In genomic region chr14:23631702-23632460, GRCh38 we compare ENCODE assay signal across 1 cellular context.
TF ChIP-seq lines count a peak whose summit lies in the region.

No MANE protein-coding gene starts in this region.

TF ChIP-seq in HepG2, 621 proteins besides CTCF, POLR2A, EP300 and RAD21 (continued from another document and continues in another):
- TF ChIP-seq BATF2 (CRISPR knock-in tag; IDR thresholded peaks at IDR 0.05): no peak
- no peak for TF ChIP-seq PREB (CRISPR knock-in tag; IDR thresholded peaks at IDR 0.05)
- TF ChIP-seq SETDB1 (CRISPR knock-in tag; IDR thresholded peaks at IDR 0.05; ENCODE audit: borderline replicate concordance): no peak
- TF ChIP-seq SRF (IDR thresholded peaks at IDR 0.05; ENCODE audit: low read depth, low read length): no peak
- TF ChIP-seq RNF219 (CRISPR knock-in tag; IDR thresholded peaks at IDR 0.05): no peak
- no peak for TF ChIP-seq ZNF460 (CRISPR knock-in tag; IDR thresholded peaks at IDR 0.05; ENCODE audit: borderline replicate concordance)
- TF ChIP-seq ZNF839 (CRISPR knock-in tag; IDR thresholded peaks at IDR 0.05; ENCODE audit: borderline replicate concordance): peak; percentile 98
- TF ChIP-seq UBTF (CRISPR knock-in tag; IDR thresholded peaks at IDR 0.05): peak; percentile 49; the same call in 1 of the 2 replicates
- peak; percentile 96 for TF ChIP-seq CBX5 (CRISPR knock-in tag; IDR thresholded peaks at IDR 0.05; ENCODE audit: borderline replicate concordance)
- TF ChIP-seq ZBTB26 (CRISPR knock-in tag; IDR thresholded peaks at IDR 0.05; ENCODE audit: borderline replicate concordance): peak; percentile 89; the same call in 1 of the 2 replicates
- TF ChIP-seq ZNF12 (CRISPR knock-in tag; IDR thresholded peaks at IDR 0.05): no peak; the same call in 1 of the 2 replicates
- no peak for TF ChIP-seq ZNF878 (CRISPR knock-in tag; IDR thresholded peaks at IDR 0.05)
- peak; percentile 75; the same call in 1 of the 2 replicates for TF ChIP-seq THAP9 (CRISPR knock-in tag; IDR thresholded peaks at IDR 0.05; ENCODE audit: borderline replicate concordance)
- TF ChIP-seq ZNF446 (CRISPR knock-in tag; IDR thresholded peaks at IDR 0.05): no peak
- TF ChIP-seq ZNF205 (CRISPR knock-in tag; IDR thresholded peaks at IDR 0.05): peak; percentile 91
- peak; percentile 32; the same call in 1 of the 2 replicates for TF ChIP-seq ATF7-NPFF (CRISPR knock-in tag; IDR thresholded peaks at IDR 0.05; ENCODE audit: low read depth)
- TF ChIP-seq ZNF768 (CRISPR knock-in tag; IDR thresholded peaks at IDR 0.05): no peak; the same call in 1 of the 2 replicates
- no peak for TF ChIP-seq SP1 (IDR thresholded peaks at IDR 0.05)
- peak; percentile 64; the same call in 1 of the 2 replicates for TF ChIP-seq SP1 (CRISPR knock-in tag; IDR thresholded peaks at IDR 0.05)
- TF ChIP-seq ZNF530 (CRISPR knock-in tag; IDR thresholded peaks at IDR 0.05; ENCODE audit: low read depth): no peak
- TF ChIP-seq MEF2D (CRISPR knock-in tag; IDR thresholded peaks at IDR 0.05): peak; percentile 95
- peak; percentile 80; the same call in 1 of the 2 replicates for TF ChIP-seq ZFP1 (CRISPR knock-in tag; IDR thresholded peaks at IDR 0.05)
- peak; percentile 94 for TF ChIP-seq KDM4B (CRISPR knock-in tag; IDR thresholded peaks at IDR 0.05)
- no peak for TF ChIP-seq SOX6 (IDR thresholded peaks at IDR 0.05)
- no peak for TF ChIP-seq SOX6 (CRISPR knock-in tag; IDR thresholded peaks at IDR 0.05)
- TF ChIP-seq SPEN (CRISPR knock-in tag; IDR thresholded peaks at IDR 0.05; ENCODE audit: low read depth): peak; percentile 87
- peak; percentile 100 for TF ChIP-seq SMC3 (IDR thresholded peaks at IDR 0.05; ENCODE audit: low read length)
- TF ChIP-seq ZNF879 (CRISPR knock-in tag; IDR thresholded peaks at IDR 0.05): no peak
- TF ChIP-seq KLF12 (CRISPR knock-in tag; IDR thresholded peaks at IDR 0.05; ENCODE audit: borderline replicate concordance): no peak
- TF ChIP-seq ZNF276 (CRISPR knock-in tag; IDR thresholded peaks at IDR 0.05; ENCODE audit: low read depth): peak; percentile 49; the same call in 1 of the 2 replicates
- no peak; the same call in 1 of the 2 replicates for TF ChIP-seq MAZ (IDR thresholded peaks at IDR 0.05; ENCODE audit: borderline replicate concordance, low read depth, low read length)
- peak; percentile 3; the same call in 1 of the 2 replicates for TF ChIP-seq MAZ (CRISPR knock-in tag; IDR thresholded peaks at IDR 0.05; ENCODE audit: low read depth)
- no peak for TF ChIP-seq FLYWCH1 (CRISPR knock-in tag; IDR thresholded peaks at IDR 0.05)
- no peak for TF ChIP-seq ZNF710 (CRISPR knock-in tag; IDR thresholded peaks at IDR 0.05; ENCODE audit: borderline replicate concordance)
- no peak; the same call in 1 of the 2 replicates for TF ChIP-seq ZNF724P (CRISPR knock-in tag; IDR thresholded peaks at IDR 0.05; ENCODE audit: borderline replicate concordance)
- peak; percentile 65; the same call in 1 of the 2 replicates for TF ChIP-seq TFDP1 (CRISPR knock-in tag; IDR thresholded peaks at IDR 0.05; ENCODE audit: borderline replicate concordance)
- peak; percentile 54; the same call in 1 of the 2 replicates for TF ChIP-seq BRF2 (CRISPR knock-in tag; IDR thresholded peaks at IDR 0.05)
- TF ChIP-seq ATF1 (CRISPR knock-in tag; IDR thresholded peaks at IDR 0.05): no peak
- TF ChIP-seq ZNF75D (CRISPR knock-in tag; IDR thresholded peaks at IDR 0.05; ENCODE audit: borderline replicate concordance): no peak
